12 cellular contexts compared by ENCODE assay signal in the genomic region with DNA sequence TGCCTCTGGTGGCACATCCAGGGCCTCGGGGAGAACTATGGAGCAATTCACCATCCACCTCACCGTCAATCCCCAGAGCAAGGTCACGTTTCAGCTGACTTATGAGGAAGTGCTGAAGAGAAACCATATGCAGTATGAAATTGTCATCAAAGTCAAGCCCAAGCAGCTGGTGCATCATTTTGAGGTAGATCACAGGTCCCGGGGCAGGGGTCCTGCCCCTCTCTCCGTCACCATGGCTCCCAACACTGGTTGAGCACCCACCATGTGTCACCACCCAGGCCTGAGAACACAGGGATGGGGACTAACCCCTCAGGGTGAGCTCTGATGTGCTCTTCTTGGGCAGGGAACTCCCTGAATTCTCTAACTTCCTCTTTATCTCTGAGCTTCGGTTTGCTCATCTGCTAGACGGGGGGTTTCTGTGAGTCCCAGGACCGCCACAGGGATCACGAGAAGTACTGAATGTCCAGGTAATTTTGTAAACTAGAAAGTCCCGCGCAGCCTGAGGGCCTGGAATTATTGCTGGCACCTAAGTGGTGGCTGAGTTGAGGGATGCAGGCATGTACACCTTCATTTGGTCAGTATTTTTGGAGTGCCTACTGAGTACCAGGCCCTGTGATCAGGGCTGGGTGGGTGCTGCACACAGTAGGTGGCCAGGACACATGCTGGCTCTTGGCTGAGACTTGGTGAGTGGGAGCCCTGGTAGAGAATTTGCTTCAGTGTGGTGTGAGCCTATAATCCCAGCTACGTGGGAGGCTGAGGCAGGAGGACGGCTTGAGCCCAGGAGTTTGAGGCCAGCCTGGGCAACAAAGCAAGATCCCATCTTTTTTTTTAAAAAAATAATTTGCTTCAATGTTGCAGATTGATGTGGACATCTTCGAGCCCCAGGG. TPM values are rescaled to one million over a fixed set of nuclear protein-coding genes. Genes with fewer than 3 reads are reported as not detected.
DNase-seq lines count a peak whose midpoint lies in the region; ATAC-seq and TF ChIP-seq lines count a peak whose summit lies in the region.
"Had no signal": no experiment of that assay in that cellular context is flagged by ENCODE, and none has a peak within 500 bp of the region (broad histone marks: within the 10 kb centered on the region; RNA-seq: fewer than 3 reads in every experiment).

No MANE protein-coding gene starts in this region.

- H3K4me1 ChIP-seq in spleen (peaks cover 0 to 13% (median 7%) of the 10 kb centered on the region in 6 donors), H9 (ENCODE audit: insufficient read depth, low read length) (peaks cover 3% of the 10 kb centered on the region)

- H3K4me3 Mint-ChIP-seq in H9 = no peak overlapping the region; a peak in 1 of 5 replicates
- H3K4me3 Mint-ChIP-seq: endodermal cell had no signal

- no peak overlapping the region for H3K4ac ChIP-seq in H9 (ENCODE audit: low read depth, low read length)

- no peaks in the 10 kb centered on the region for H3K36me3 Mint-ChIP-seq in H9 (ENCODE audit: insufficient read depth in 1 of 3, low read depth in 3 of 3)

- H3K79me1 ChIP-seq in H9 (ENCODE audit: insufficient read depth, low read depth, low read length, poor library complexity, severe bottlenecking) = no peaks in the 10 kb centered on the region

- no peak overlapping the region for H3K18ac ChIP-seq in H9 (ENCODE audit: insufficient read length, low read depth, low read length)

- H3K27me3 ChIP-seq in spleen (replicated peaks in 1 of 7) (no peaks in the 10 kb centered on the region), H9 (ENCODE audit: insufficient read depth, low read length) (no peaks in the 10 kb centered on the region)

- TF ChIP-seq POLR2A in spleen (IDR thresholded peaks at IDR 0.05) = no peak

- no peak overlapping the region for H3T11ph ChIP-seq in H9 (ENCODE audit: low read length)

- no peak overlapping the region for H3K9ac ChIP-seq in H9 (ENCODE audit: extremely low read depth, insufficient read length, low read length)

- ATAC-seq in HG02798 (IDR thresholded peaks at IDR 0.05; ENCODE audit: poor library complexity, unreplicated experiment) = peak; percentile 69
- ATAC-seq in HG03439 (IDR thresholded peaks at IDR 0.05; ENCODE audit: unreplicated experiment) = no peak
- ATAC-seq: Panc1 had no signal

- H2AK5ac ChIP-seq in H9 (ENCODE audit: insufficient read length, low read length) = no peak overlapping the region

- H4K91ac ChIP-seq in H9 (ENCODE audit: insufficient read length, low read depth, low read length) = no peak overlapping the region

- peak overlapping the region in 6 of 8 donors; percentile 34 to 80 (median 55) for H3K27ac ChIP-seq in spleen
- no peak overlapping the region for H3K27ac ChIP-seq in H9 (ENCODE audit: insufficient read length, low read depth, low read length)

- WGBS in spleen, 5 donors = 57 to 65% (median 64%) methylated on average over 13 to 14 of the region's 14 CpGs
- WGBS in H9 (ENCODE audit: extremely low coverage, insufficient read length, low lambda C conversion rate) = no CpG with 5 or more reads among the region's 14 CpGs

- peaks cover 13% of the 10 kb centered on the region for H3K27me3 Mint-ChIP-seq in H9 (ENCODE audit: low read depth)

- peaks cover 12 to 13% of the 10 kb centered on the region in 2 experiments for H3K4me1 Mint-ChIP-seq in H9
- H3K4me1 Mint-ChIP-seq: endodermal cell had no signal

- H2BK20ac ChIP-seq in H9 (ENCODE audit: low read depth, low read length, poor library complexity, severe bottlenecking) = no peak overlapping the region

- H3K4me3 ChIP-seq in spleen = no peak overlapping the region

- no peaks in the 10 kb centered on the region for H3K23me2 ChIP-seq in H9 (ENCODE audit: insufficient read length, low read depth, low read length, poor library complexity, severe bottlenecking)

- no peak overlapping the region for H2BK5ac ChIP-seq in H9 (ENCODE audit: insufficient read length, low read length)

- no peak overlapping the region for H3K23ac ChIP-seq in H9 (ENCODE audit: insufficient read length, low read depth, low read length)

- TF ChIP-seq CTCF in spleen (IDR thresholded peaks at IDR 0.05 in 8 of 11, conservative IDR thresholded peaks at IDR 0.05 in 3 of 11) (no peak), H9 (conservative IDR thresholded peaks at IDR 0.05) (no peak)

- no peak overlapping the region for H3K4me2 ChIP-seq in H9 (ENCODE audit: insufficient read depth, insufficient read length, low read length)

- H3K9me3 Mint-ChIP-seq in H9 = no peaks in the 10 kb centered on the region
- H3K9me3 Mint-ChIP-seq: endodermal cell had no signal

- H3K36me3 ChIP-seq in spleen = no peaks in the 10 kb centered on the region

- no peaks in the 10 kb centered on the region for H3K79me2 ChIP-seq in H9 (ENCODE audit: insufficient read depth, low read length)

- H2BK12ac ChIP-seq in H9 (ENCODE audit: insufficient read length, low read depth, low read length) = no peak overlapping the region

- H3K14ac ChIP-seq in H9 (ENCODE audit: insufficient read depth, low read length) = no peak overlapping the region

- no peak overlapping the region for H2BK15ac ChIP-seq in H9 (ENCODE audit: low read depth, low read length)

- no peaks in the 10 kb centered on the region for H4K20me1 ChIP-seq in H9 (ENCODE audit: control insufficient read depth, insufficient read depth, insufficient read length)

- H4K8ac ChIP-seq in H9 (replicated peaks; ENCODE audit: insufficient read length, low read depth, low read length) = no peak overlapping the region

- intact Hi-C loops in spleen (cut with DNase I; ENCODE audit: low total_unique reads) = no loop called here

- no peak overlapping the region for H4K5ac ChIP-seq in H9 (ENCODE audit: insufficient read length, low read depth, low read length)

- H2BK120ac ChIP-seq in H9 (ENCODE audit: low read depth, low read length, poor library complexity, severe bottlenecking) = no peak overlapping the region

- no peak overlapping the region for H2AFZ ChIP-seq in H9 (ENCODE audit: low read length)

- no peak overlapping the region for H3K56ac ChIP-seq in H9 (ENCODE audit: insufficient read length, low read depth, low read length)

- H3K9me3 ChIP-seq in spleen (no peaks in the 10 kb centered on the region), H9 (ENCODE audit: control insufficient read depth, low read depth, low read length) (no peaks in the 10 kb centered on the region)

- DNase-seq in activated CD8-positive, alpha-beta memory T cell treated with anti-CD3 and anti-CD28 coated beads for 24 hours = peak; percentile 43
- no peak for DNase-seq in activated CD8-positive, alpha-beta memory T cell treated with anti-CD3 and anti-CD28 coated beads, Interleukin-2, amount 50 U/mL, for 4 hours
- DNase-seq in OCI-M1 (lab: John Stamatoyannopoulos, UW) = peak; percentile 61
- DNase-seq in spleen = peak; percentile 73
- no peak for DNase-seq in stimulated activated CD4-positive, alpha-beta T cell treated with anti-CD3 and anti-CD28 coated beads, Interleukin-2, amount 100 ng/mL, for 48 hours
- DNase-seq in H9 = no peak
- DNase-seq: activated T-cell treated with anti-CD3 and anti-CD28 coated beads for 4 hours had no signal

- H3K27ac Mint-ChIP-seq in H9 = no peak overlapping the region
- H3K27ac Mint-ChIP-seq: endodermal cell had no signal

RNA-seq across cellular contexts. Expression of a gene that starts 2.3 kb away (rescaled TPM):
- total RNA-seq in spleen (1 to 10 TPM in 4 of 7 donors, under 1 TPM in 3; 0.65 to 4.0 (median 1.5) TPM), H9 (2021) (not detected in 2 replicates)
- 10 to 100 TPM in 1 of 3 donors, 1 to 10 TPM in 2; 4.4 to 11.4 (median 5.9) TPM for polyA plus RNA-seq in spleen
- total RNA-seq: endodermal cell, pulmonary artery endothelial cell had no signal

RNA-seq across cellular contexts. Expression of a gene that starts 8.9 kb away (rescaled TPM):
- 10 to 100 TPM; 17.4 to 28.0 (median 26.3) TPM for total RNA-seq in spleen
- polyA plus RNA-seq in spleen = 1 to 10 TPM; 3.2 to 5.5 (median 4.9) TPM
- 35.2 and 36.0 TPM in 2 replicates for total RNA-seq in H9 (2021)

RNA-seq across cellular contexts. Expression of a gene that starts 14.9 kb away (rescaled TPM):
- total RNA-seq in spleen (10 to 100 TPM in 6 of 7 donors, 1 to 10 TPM in 1; 8.0 to 53.7 (median 17.6) TPM), H9 (2021) (not detected in 2 replicates)
- 10 to 100 TPM; 12.4 to 44.4 (median 15.2) TPM for polyA plus RNA-seq in spleen
- total RNA-seq: endodermal cell, pulmonary artery endothelial cell had no signal

RNA-seq across cellular contexts. Expression of a gene that starts 50.8 kb away (rescaled TPM):
- total RNA-seq in spleen = 10 to 100 TPM in 6 of 7 donors, 1 to 10 TPM in 1; 9.9 to 27.4 (median 20.1) TPM
- 10 to 100 TPM; 10.4 to 54.2 (median 30.3) TPM for polyA plus RNA-seq in spleen
- 3.0 and 3.4 TPM in 2 replicates for total RNA-seq in H9 (2021)

RNA-seq across cellular contexts. Expression of a gene that starts 55.2 kb away (rescaled TPM):
- 1 to 10 TPM in 5 of 7 donors, not detected in 2; 2.5 to 6.8 (median 3.4) TPM for total RNA-seq in spleen
- polyA plus RNA-seq in spleen = 10 to 100 TPM; 10.0 to 17.8 (median 16.1) TPM
- 0.55 and 0.72 TPM in 2 replicates for total RNA-seq in H9 (2021)
- total RNA-seq: pulmonary artery endothelial cell had no signal

Comparison
In these comparisons a context has a peak if more than half of its experiments do, and no peak if none do; other contexts are left out.
1. DNase-seq: peak in activated CD8-positive, alpha-beta memory T cell treated with anti-CD3 and anti-CD28 coated beads for 24 hours (single experiment), OCI-M1 (single experiment) and spleen (single experiment); none in activated CD8-positive, alpha-beta memory T cell treated with anti-CD3 and anti-CD28 coated beads, Interleukin-2, amount 50 U/mL, for 4 hours (single experiment), stimulated activated CD4-positive, alpha-beta T cell treated with anti-CD3 and anti-CD28 coated beads, Interleukin-2, amount 100 ng/mL, for 48 hours (0 of 2) and H9 (single experiment).